Comparison of ENCODE assay signal across 8 cellular contexts in the genomic region with DNA sequence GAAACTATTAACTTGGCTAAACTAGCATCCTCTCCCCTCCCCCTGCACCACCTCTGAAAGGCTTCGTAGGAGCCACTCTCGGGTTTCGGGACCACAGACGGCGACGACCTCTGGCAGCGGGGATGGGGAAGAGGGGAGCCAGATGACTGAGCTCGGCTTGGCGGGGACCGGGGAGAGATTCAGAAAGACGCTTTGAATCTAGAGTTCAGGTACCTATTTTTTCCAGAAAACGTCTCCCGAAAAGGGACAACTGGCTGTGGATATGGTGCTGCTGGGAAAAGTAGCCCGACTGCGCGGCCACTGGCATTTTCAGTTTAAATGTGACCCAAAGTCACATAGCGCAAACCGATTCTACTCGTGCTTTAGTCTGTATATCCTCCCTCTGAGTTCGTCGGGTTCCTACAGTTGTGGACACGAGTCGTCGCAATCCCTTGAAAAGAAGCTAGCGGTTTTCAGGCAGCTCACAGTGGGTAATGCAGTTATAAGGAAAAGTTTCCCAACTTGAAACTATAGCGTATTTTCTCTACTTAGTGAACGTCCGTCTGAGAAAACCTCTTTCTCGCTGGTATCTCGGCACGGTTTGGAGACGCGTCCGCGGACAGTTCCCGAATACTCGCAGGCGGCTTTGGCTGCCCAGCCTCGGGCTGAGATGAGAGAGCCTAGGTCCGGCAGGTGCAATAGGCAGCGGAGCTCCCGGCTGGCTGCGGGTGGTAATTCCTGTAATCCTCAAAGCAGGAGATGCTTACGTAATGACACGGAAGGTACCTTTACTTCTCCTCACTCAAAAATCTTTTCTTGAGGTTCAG. TPM values are rescaled to one million over a fixed set of nuclear protein-coding genes. Genes with fewer than 3 reads are reported as not detected.
DNase-seq lines count a peak whose midpoint lies in the region; ATAC-seq and TF ChIP-seq lines count a peak whose summit lies in the region.

No MANE protein-coding gene starts in this region.

- TF ChIP-seq CTCF in H9 (conservative IDR thresholded peaks at IDR 0.05): no peak
- no peak for TF ChIP-seq CTCF in foreskin fibroblast (IDR thresholded peaks at IDR 0.05; ENCODE audit: low read depth, low read length)

- H2AFZ ChIP-seq in ACC112 (ENCODE audit: low read length, unreplicated experiment) (peak overlapping the region; percentile 19), H9 (ENCODE audit: low read length) (no peak overlapping the region)

- H3K79me2 ChIP-seq in ACC112 (ENCODE audit: control insufficient read depth, insufficient read depth, low read length, unreplicated experiment): no peaks in the 10 kb centered on the region
- H3K79me2 ChIP-seq in H9 (ENCODE audit: insufficient read depth, low read length): no peaks in the 10 kb centered on the region

- H3K27me3 Mint-ChIP-seq in H9 (ENCODE audit: low read depth) (peaks cover 43% of the 10 kb centered on the region), T-helper 17 cell (peaks cover 42% of the 10 kb centered on the region), naive B cell (peaks cover 7 to 41% (median 22%) of the 10 kb centered on the region in 3 donors)

- H2BK5ac ChIP-seq in H9 (ENCODE audit: insufficient read length, low read length): no peak overlapping the region

- H3K4ac ChIP-seq in H9 (ENCODE audit: low read depth, low read length): no peak overlapping the region

- peaks cover 85% of the 10 kb centered on the region for H3K27me3 ChIP-seq in ACC112 (ENCODE audit: insufficient read depth, low read length)
- H3K27me3 ChIP-seq in H9 (ENCODE audit: insufficient read depth, low read length): peaks cover 18% of the 10 kb centered on the region; the same call in 1 of the 2 replicates

- no peak overlapping the region for H4K91ac ChIP-seq in H9 (ENCODE audit: insufficient read length, low read depth, low read length)

- peaks cover 14% of the 10 kb centered on the region for H3K23me2 ChIP-seq in H9 (ENCODE audit: insufficient read length, low read depth, low read length, poor library complexity, severe bottlenecking)

- H2BK12ac ChIP-seq in H9 (ENCODE audit: insufficient read length, low read depth, low read length): no peak overlapping the region

- H3K14ac ChIP-seq in H9 (ENCODE audit: insufficient read depth, low read length): no peak overlapping the region

- H3K4me3 Mint-ChIP-seq in H9 (peak overlapping the region; percentile 76 to 91), T-helper 17 cell (peak overlapping the region; percentile 63), naive B cell (peak overlapping the region; percentile 89 to 99 (median 96))

- no peak overlapping the region for H3K27ac ChIP-seq in ACC112 (ENCODE audit: low read depth, low read length)
- H3K27ac ChIP-seq in H9 (ENCODE audit: insufficient read length, low read depth, low read length): no peak overlapping the region

- H3K9me3 Mint-ChIP-seq in H9 (peaks cover 0 to 2% of the 10 kb centered on the region in 2 experiments; a peak in 2 of 5 replicates), naive B cell (no peaks in the 10 kb centered on the region)

- H4K20me1 ChIP-seq in H9 (ENCODE audit: control insufficient read depth, insufficient read depth, insufficient read length): no peaks in the 10 kb centered on the region

- no peak overlapping the region for H2AK5ac ChIP-seq in H9 (ENCODE audit: insufficient read length, low read length)

- peak overlapping the region; percentile 82 for H3K4me3 ChIP-seq in ACC112 (ENCODE audit: low read depth, low read length)
- peak overlapping the region; percentile 15 to 43 for H3K4me3 ChIP-seq in foreskin fibroblast (ENCODE audit: low read depth in 1 of 2, low read length in 2 of 2)

- no peak overlapping the region for H3K18ac ChIP-seq in H9 (ENCODE audit: insufficient read length, low read depth, low read length)

- no peaks in the 10 kb centered on the region for H3K36me3 ChIP-seq in ACC112 (ENCODE audit: insufficient read depth, low read length)

- ATAC-seq in T-helper 17 cell (no peak), naive B cell (ENCODE audit: low read depth in 2 of 2) (no peak)

- peaks cover 0 to 2% (median 0%) of the 10 kb centered on the region in 3 experiments; a peak in 1 of 7 replicates for H3K36me3 Mint-ChIP-seq in H9 (ENCODE audit: insufficient read depth in 1 of 3, low read depth in 3 of 3)
- no peaks in the 10 kb centered on the region for H3K36me3 Mint-ChIP-seq in T-helper 17 cell (ENCODE audit: low read depth)
- H3K36me3 Mint-ChIP-seq in naive B cell: no peaks in the 10 kb centered on the region

- H3K4me1 ChIP-seq in ACC112 (ENCODE audit: control insufficient read depth, insufficient read depth, low read length, unreplicated experiment) (peaks cover 13% of the 10 kb centered on the region), H9 (ENCODE audit: insufficient read depth, low read length) (peaks cover 2% of the 10 kb centered on the region; the same call in 1 of the 2 replicates)

- H3K27ac Mint-ChIP-seq in H9: no peak overlapping the region
- no peak overlapping the region for H3K27ac Mint-ChIP-seq in T-helper 17 cell
- H3K27ac Mint-ChIP-seq in naive B cell: peak overlapping the region; percentile 42 to 99 (median 96)

- H3K9me3 ChIP-seq in H9 (ENCODE audit: control insufficient read depth, low read depth, low read length) (no peaks in the 10 kb centered on the region), T-helper 17 cell (ENCODE audit: control insufficient read depth, low read length, poor library complexity, severe bottlenecking) (no peaks in the 10 kb centered on the region)

- H3T11ph ChIP-seq in H9 (ENCODE audit: low read length): no peak overlapping the region

- H3K56ac ChIP-seq in H9 (ENCODE audit: insufficient read length, low read depth, low read length): no peak overlapping the region

- H3K4me1 Mint-ChIP-seq in H9: peaks cover 17 to 24% of the 10 kb centered on the region in 2 experiments
- peaks cover 12% of the 10 kb centered on the region for H3K4me1 Mint-ChIP-seq in T-helper 17 cell
- H3K4me1 Mint-ChIP-seq in naive B cell: peaks cover 30 to 42% (median 33%) of the 10 kb centered on the region in 3 donors

- no peaks in the 10 kb centered on the region for H3K79me1 ChIP-seq in H9 (ENCODE audit: insufficient read depth, low read depth, low read length, poor library complexity, severe bottlenecking)

- no peak overlapping the region for H3K23ac ChIP-seq in H9 (ENCODE audit: insufficient read length, low read depth, low read length)

- H2BK120ac ChIP-seq in H9 (ENCODE audit: low read depth, low read length, poor library complexity, severe bottlenecking): no peak overlapping the region

- DNase-seq in H9: peak; percentile 47
- DNase-seq in T-helper 17 cell: no peak
- DNase-seq in foreskin fibroblast: peak in 1 of 2 donors; percentile 59
- peak; percentile 19 for DNase-seq in naive B cell
- no peak for DNase-seq in cerebellar nuclear complex (lab: John Stamatoyannopoulos, UW)
- DNase-seq in stimulated activated CD4-positive, alpha-beta T cell treated with anti-CD3 and anti-CD28 coated beads, Interleukin-4, amount 100 ng/mL, for 24 hours: no peak
- DNase-seq in OCI-M1 (lab: John Stamatoyannopoulos, UW): no peak

- WGBS in H9 (ENCODE audit: extremely low coverage, insufficient read length, low lambda C conversion rate): no CpG with 5 or more reads among the region's 45 CpGs

- H2BK15ac ChIP-seq in H9 (ENCODE audit: low read depth, low read length): no peak overlapping the region

- H3K4me2 ChIP-seq in H9 (ENCODE audit: insufficient read depth, insufficient read length, low read length): peak overlapping the region; percentile 97

- no peak overlapping the region for H4K8ac ChIP-seq in H9 (replicated peaks; ENCODE audit: insufficient read length, low read depth, low read length)

- no peak overlapping the region for H4K5ac ChIP-seq in H9 (ENCODE audit: insufficient read length, low read depth, low read length)

- H2BK20ac ChIP-seq in H9 (ENCODE audit: low read depth, low read length, poor library complexity, severe bottlenecking): no peak overlapping the region

- H3K9ac ChIP-seq in H9 (ENCODE audit: extremely low read depth, insufficient read length, low read length): no peak overlapping the region

RNA-seq across cellular contexts. Expression of gene PARM1, which starts 1.3 kb away (rescaled TPM):
- total RNA-seq in H9 (2021): 1.4 and 2.0 TPM in 2 replicates
- under 1 TPM; 0.13 to 0.52 TPM for total RNA-seq in T-helper 17 cell
- 10 to 100 TPM in 3 of 6 donors, 1 to 10 TPM in 3; 6.6 to 24.8 (median 13.1) TPM for polyA plus RNA-seq in naive B cell (ENCODE audit: low read depth in 6 of 6)

Comparison
In these comparisons a context has a peak if more than half of its experiments do, and no peak if none do; other contexts are left out.
1. DNase-seq: peak in H9 (single experiment) and naive B cell (single experiment); none in T-helper 17 cell (0 of 3), cerebellar nuclear complex (0 of 2), stimulated activated CD4-positive, alpha-beta T cell treated with anti-CD3 and anti-CD28 coated beads, Interleukin-4, amount 100 ng/mL, for 24 hours (single experiment) and OCI-M1 (single experiment).
2. H3K27ac Mint-ChIP-seq: peak in naive B cell (6 of 6); none in H9 (0 of 3) and T-helper 17 cell (single experiment).
3. Peak in every context shown above with its lines, with median percentiles within 50 percentile points of each other: H3K4me3 Mint-ChIP-seq.